In genomic region chr17:81902023-81902652, GRCh38 we compare ENCODE assay signal across 8 cellular contexts. TPM values are rescaled to one million over a fixed set of nuclear protein-coding genes. Genes with fewer than 3 reads are reported as not detected.
DNase-seq lines count a peak whose midpoint lies in the region; TF ChIP-seq lines count a peak whose summit lies in the region.

Gene NPB, plus strand, starts transcription at chr17:81902238. Its CDS starts 40 bp downstream, at chr17:81902278.

- peak within 1 kb of the TSS; percentile 22 for H3K4me3 ChIP-seq in choroid plexus epithelial cell (ENCODE audit: low read depth, low read length)
- no peak within 1 kb of the TSS for H3K4me3 ChIP-seq in mesendoderm (ENCODE audit: low read length)

- no peaks in the 10 kb centered on the region for H3K27me3 ChIP-seq in mesendoderm (ENCODE audit: insufficient read depth, low read length, poor library complexity)

- no peak within 1 kb of the TSS for H4K8ac ChIP-seq in mesendoderm (ENCODE audit: low read depth, low read length)

- H3K4ac ChIP-seq in mesendoderm (ENCODE audit: low read depth, low read length): no peak within 1 kb of the TSS

- WGBS in mesendoderm (ENCODE audit: extremely low coverage, insufficient coverage, low lambda C conversion rate): no CpG with 5 or more reads among the region's 79 CpGs

- no peaks in the 10 kb centered on the region for H3K79me1 ChIP-seq in mesendoderm (ENCODE audit: low read length)

- no peak within 1 kb of the TSS for H2BK15ac ChIP-seq in mesendoderm (replicated peaks; ENCODE audit: low read depth)

- no peaks in the 10 kb centered on the region for H3K79me2 ChIP-seq in mesendoderm (ENCODE audit: control insufficient read depth, insufficient read depth, low read length)

- H3K4me1 ChIP-seq in mesendoderm (ENCODE audit: control insufficient read depth, low read depth, low read length): no peaks in the 10 kb centered on the region

- peak; percentile 33 for DNase-seq in stimulated activated CD4-positive, alpha-beta T cell treated with anti-CD3 and anti-CD28 coated beads, Interleukin-15, amount 100 ng/mL, for 24 hours
- no peak for DNase-seq in stimulated activated CD4-positive, alpha-beta T cell treated with anti-CD3 and anti-CD28 coated beads, Interleukin-1b, Interleukin-23, amount 100 ng/mL, for 48 hours
- no peak for DNase-seq in choroid plexus epithelial cell (ENCODE audit: low read depth)
- peak; percentile 46 for DNase-seq in mesendoderm
- DNase-seq in foreskin melanocyte: no peak
- no peak for DNase-seq in activated effector memory CD4-positive, alpha-beta T cell treated with Interleukin-2 at 50 U/mL for 16 hours
- DNase-seq in NCI-H1048 (lab: John Stamatoyannopoulos, UW): no peak
- no peak for DNase-seq in RKO (ENCODE audit: low spot score)

- H3K56ac ChIP-seq in mesendoderm (ENCODE audit: low read length): peak within 1 kb of the TSS; percentile 78

- TF ChIP-seq CTCF in choroid plexus epithelial cell (conservative IDR thresholded peaks at IDR 0.05; ENCODE audit: low read depth, low read length): no peak

- H3K4me2 ChIP-seq in mesendoderm (ENCODE audit: low read length): peak within 1 kb of the TSS; percentile 48

- H3K9ac ChIP-seq in mesendoderm (ENCODE audit: low read length): peak within 1 kb of the TSS; percentile 61

- no peak within 1 kb of the TSS for H3K27ac ChIP-seq in mesendoderm (ENCODE audit: low read depth, low read length)

- H2AK5ac ChIP-seq in mesendoderm (ENCODE audit: low read length): no peak within 1 kb of the TSS

- H3K23ac ChIP-seq in mesendoderm (ENCODE audit: low read length): peak within 1 kb of the TSS; percentile 85

- H4K5ac ChIP-seq in mesendoderm (ENCODE audit: low read length): no peak within 1 kb of the TSS

- no peak within 1 kb of the TSS for H2BK5ac ChIP-seq in mesendoderm (ENCODE audit: low read length)

- no peak within 1 kb of the TSS for H2BK120ac ChIP-seq in mesendoderm (ENCODE audit: low read depth, low read length)

- peaks cover 6% of the 10 kb centered on the region for H3K36me3 ChIP-seq in mesendoderm (ENCODE audit: control insufficient read depth, insufficient read depth, low read length)

- H3K18ac ChIP-seq in mesendoderm (ENCODE audit: low read length): no peak within 1 kb of the TSS

RNA-seq across cellular contexts. Expression of gene NPB, which starts in this region (rescaled TPM):
- 1.1 TPM for polyA plus RNA-seq in mesendoderm (2013, experiment 1 of 2)
- polyA plus RNA-seq in mesendoderm (2013, experiment 2 of 2): 0.55 TPM

Comparison
In these comparisons a context has a peak if more than half of its experiments do, and no peak if none do; other contexts are left out.
1. DNase-seq: peak in stimulated activated CD4-positive, alpha-beta T cell treated with anti-CD3 and anti-CD28 coated beads, Interleukin-15, amount 100 ng/mL, for 24 hours (single experiment) and mesendoderm (single experiment); none in stimulated activated CD4-positive, alpha-beta T cell treated with anti-CD3 and anti-CD28 coated beads, Interleukin-1b, Interleukin-23, amount 100 ng/mL, for 48 hours (single experiment), choroid plexus epithelial cell (single experiment), foreskin melanocyte (single experiment), activated effector memory CD4-positive, alpha-beta T cell treated with Interleukin-2 at 50 U/mL for 16 hours (single experiment), NCI-H1048 (single experiment) and RKO (single experiment).